ENCODE assay signal across 15 cellular contexts in genomic region chrX:7119927-7120577, GRCh38. TPM values are rescaled to one million over a fixed set of nuclear protein-coding genes. Genes with fewer than 3 reads are reported as not detected.
A peak's percentile ranks its signal among the peaks of the same experiment; 100 is the strongest.
DNase-seq lines count a peak whose midpoint lies in the region; ATAC-seq and TF ChIP-seq lines count a peak whose summit lies in the region.
"Had no signal": no experiment of that assay in that cellular context is flagged by ENCODE, and none has a peak within 500 bp of the region (broad histone marks: within the 10 kb centered on the region; RNA-seq: fewer than 3 reads in every experiment).

No MANE protein-coding gene starts in this region.

- peak overlapping the region; percentile 67 for H3K27ac ChIP-seq in 22Rv1
- peak overlapping the region; percentile 37; the same call in 1 of the 2 replicates for H3K27ac ChIP-seq in DND-41 (ENCODE audit: low read length)
- H3K27ac ChIP-seq: ascending aorta, thoracic aorta had no signal

- no peak overlapping the region for H3K4me2 ChIP-seq in DND-41 (ENCODE audit: insufficient read depth, low read length)

- TF ChIP-seq CTCF in 22Rv1 (IDR thresholded peaks at IDR 0.05) = no peak
- TF ChIP-seq CTCF in DND-41 (IDR thresholded peaks at IDR 0.05; ENCODE audit: borderline replicate concordance, extremely low read depth, low read length, poor library complexity, severe bottlenecking) = no peak
- no peak for TF ChIP-seq CTCF in mucosa of descending colon (IDR thresholded peaks at IDR 0.05)

- H3K9ac ChIP-seq in DND-41 (ENCODE audit: low read depth, low read length) (no peak overlapping the region), adipocyte (ENCODE audit: low read length) (peak overlapping the region; percentile 37)

- no peaks in the 10 kb centered on the region for H3K9me3 Mint-ChIP-seq in activated T-helper 1 cell treated with anti-CD3 and anti-CD28 coated beads, Interleukin-12 subunit alpha, Interleukin-12 subunit beta, Interleukin-2, Interleukin-4 antibody, amounts not matched to agents 30 ng/mL and 10 ng/mL and 1 ng/mL, durations not matched to agents 14 hours and 24 hours and 36 hours
- peaks cover 0 to 5% (median 0%) of the 10 kb centered on the region in 9 donors for H3K9me3 Mint-ChIP-seq in naive thymus-derived CD8-positive, alpha-beta T cell

- H3K4me1 Mint-ChIP-seq in activated T-helper 1 cell treated with anti-CD3 and anti-CD28 coated beads, Interleukin-12 subunit alpha, Interleukin-12 subunit beta, Interleukin-2, Interleukin-4 antibody, amounts not matched to agents 30 ng/mL and 10 ng/mL and 1 ng/mL, durations not matched to agents 14 hours and 24 hours and 36 hours (ENCODE audit: low read depth) = peaks cover 8% of the 10 kb centered on the region
- H3K4me1 Mint-ChIP-seq in naive thymus-derived CD8-positive, alpha-beta T cell = peaks cover 16 to 30% (median 23%) of the 10 kb centered on the region in 4 donors

- H2AFZ ChIP-seq in DND-41 (ENCODE audit: low read depth, low read length) = no peak overlapping the region

- intact Hi-C loops in mucosa of descending colon (cut with DNase I, micrococcal nuclease) = no loop called here
- intact Hi-C loops in activated T-helper 1 cell treated with anti-CD3 and anti-CD28 coated beads, Interleukin-12 subunit alpha, Interleukin-12 subunit beta, Interleukin-2, Interleukin-4 antibody, amounts not matched to agents 30 ng/mL and 10 ng/mL and 1 ng/mL, durations not matched to agents 14 hours and 24 hours and 36 hours (cut with micrococcal nuclease) = no loop called here

- peaks cover 99% of the 10 kb centered on the region for H3K79me2 ChIP-seq in DND-41 (ENCODE audit: insufficient read depth, low read length)

- no peaks in the 10 kb centered on the region for H4K20me1 ChIP-seq in DND-41 (ENCODE audit: insufficient read depth, low read length)

- no peak overlapping the region for H3K27ac Mint-ChIP-seq in activated T-helper 1 cell treated with anti-CD3 and anti-CD28 coated beads, Interleukin-12 subunit alpha, Interleukin-12 subunit beta, Interleukin-2, Interleukin-4 antibody, amounts not matched to agents 30 ng/mL and 10 ng/mL and 1 ng/mL, durations not matched to agents 14 hours and 24 hours and 36 hours
- no peak overlapping the region for H3K27ac Mint-ChIP-seq in naive thymus-derived CD8-positive, alpha-beta T cell
- H3K27ac Mint-ChIP-seq: IgD-negative memory B cell had no signal

- H3K4me3 ChIP-seq in DND-41 (ENCODE audit: low read depth in 1 of 2, low read length in 2 of 2) = no peak overlapping the region
- H3K4me3 ChIP-seq in adipocyte (ENCODE audit: low read length) = peak overlapping the region; percentile 51
- no peak overlapping the region for H3K4me3 ChIP-seq in mucosa of descending colon
- H3K4me3 ChIP-seq: ascending aorta, thoracic aorta had no signal

- H3K36me3 ChIP-seq in DND-41 (ENCODE audit: insufficient read depth, low read length) (peaks cover 9% of the 10 kb centered on the region), adipocyte (ENCODE audit: control insufficient read depth, insufficient read depth, low read length, severe bottlenecking) (no peaks in the 10 kb centered on the region), mucosa of descending colon (ENCODE audit: low read depth) (no peaks in the 10 kb centered on the region)
- H3K36me3 ChIP-seq: ascending aorta, thoracic aorta had no signal

- peaks cover 81% of the 10 kb centered on the region for H3K4me1 ChIP-seq in DND-41 (ENCODE audit: insufficient read depth, low read length)
- peaks cover 46% of the 10 kb centered on the region for H3K4me1 ChIP-seq in adipocyte (ENCODE audit: control insufficient read depth, insufficient read depth, low read length)
- H3K4me1 ChIP-seq in mucosa of descending colon (ENCODE audit: low read depth) = peaks cover 11% of the 10 kb centered on the region
- H3K4me1 ChIP-seq: ascending aorta had no signal

- ATAC-seq in DND-41 (ENCODE audit: insufficient read depth, low read depth) (no peak), mucosa of descending colon (peak; percentile 50), HG03432 (IDR thresholded peaks at IDR 0.05; ENCODE audit: unreplicated experiment) (no peak)
- ATAC-seq in naive thymus-derived CD8-positive, alpha-beta T cell = no peak

- H3K27me3 Mint-ChIP-seq in activated T-helper 1 cell treated with anti-CD3 and anti-CD28 coated beads, Interleukin-12 subunit alpha, Interleukin-12 subunit beta, Interleukin-2, Interleukin-4 antibody, amounts not matched to agents 30 ng/mL and 10 ng/mL and 1 ng/mL, durations not matched to agents 14 hours and 24 hours and 36 hours (ENCODE audit: insufficient read depth) = no peaks in the 10 kb centered on the region
- no peaks in the 10 kb centered on the region for H3K27me3 Mint-ChIP-seq in naive thymus-derived CD8-positive, alpha-beta T cell
- H3K27me3 Mint-ChIP-seq: IgD-negative memory B cell had no signal

- H3K36me3 Mint-ChIP-seq in activated T-helper 1 cell treated with anti-CD3 and anti-CD28 coated beads, Interleukin-12 subunit alpha, Interleukin-12 subunit beta, Interleukin-2, Interleukin-4 antibody, amounts not matched to agents 30 ng/mL and 10 ng/mL and 1 ng/mL, durations not matched to agents 14 hours and 24 hours and 36 hours (ENCODE audit: low read depth) = peaks cover 4% of the 10 kb centered on the region
- peaks cover 3 to 24% (median 14%) of the 10 kb centered on the region in 3 donors for H3K36me3 Mint-ChIP-seq in naive thymus-derived CD8-positive, alpha-beta T cell

- POLR2A ChIA-PET in naive thymus-derived CD8-positive, alpha-beta T cell (lab: Charles Lee) = no interaction called here

- H3K27me3 ChIP-seq in DND-41 (ENCODE audit: insufficient read depth, low read length, poor library complexity) (no peaks in the 10 kb centered on the region), adipocyte (replicated peaks; ENCODE audit: control insufficient read depth, insufficient read depth, low read length) (no peaks in the 10 kb centered on the region)
- H3K27me3 ChIP-seq: ascending aorta had no signal

- no peak overlapping the region for H3K4me3 Mint-ChIP-seq in activated T-helper 1 cell treated with anti-CD3 and anti-CD28 coated beads, Interleukin-12 subunit alpha, Interleukin-12 subunit beta, Interleukin-2, Interleukin-4 antibody, amounts not matched to agents 30 ng/mL and 10 ng/mL and 1 ng/mL, durations not matched to agents 14 hours and 24 hours and 36 hours
- no peak overlapping the region for H3K4me3 Mint-ChIP-seq in naive thymus-derived CD8-positive, alpha-beta T cell

- no peaks in the 10 kb centered on the region for H3K9me3 ChIP-seq in DND-41 (ENCODE audit: insufficient read depth, low read length, severe bottlenecking)
- no peaks in the 10 kb centered on the region for H3K9me3 ChIP-seq in adipocyte (ENCODE audit: control insufficient read depth, low read length)
- no peaks in the 10 kb centered on the region for H3K9me3 ChIP-seq in mucosa of descending colon
- H3K9me3 ChIP-seq: thoracic aorta had no signal

- no peak for DNase-seq in DND-41
- no peak for DNase-seq in adipocyte (ENCODE audit: low read depth)
- DNase-seq in mucosa of descending colon = no peak
- DNase-seq in activated T-helper 1 cell treated with anti-CD3 and anti-CD28 coated beads, Interleukin-12 subunit alpha, Interleukin-12 subunit beta, Interleukin-2, Interleukin-4 antibody, amounts not matched to agents 30 ng/mL and 10 ng/mL and 1 ng/mL, durations not matched to agents 14 hours and 24 hours and 36 hours (ENCODE audit: low spot score) = no peak
- DNase-seq in stimulated activated naive CD4-positive, alpha-beta T cell treated with Interleukin-2 at 50 U/mL for 16 hours (lab: John Stamatoyannopoulos, UW) = no peak
- DNase-seq in naive thymus-derived CD8-positive, alpha-beta T cell = no peak
- DNase-seq: activated CD4-positive, alpha-beta T cell treated with anti-CD3 and anti-CD28 coated beads, Interleukin-2, amount 50 U/mL, for 4 hours; NCI-H187; occipital lobe; T-helper 9 cell had no signal

RNA-seq across cellular contexts. Expression of gene STS, which starts 27.5 kb away (rescaled TPM):
- 10 to 100 TPM in 2 of 3 donors, 1 to 10 TPM in 1; 8.1 to 19.3 (median 12.9) TPM for total RNA-seq in mucosa of descending colon
- 1.1 and 1.2 TPM in 2 replicates for total RNA-seq in activated T-helper 1 cell treated with anti-CD3 and anti-CD28 coated beads, Interleukin-12 subunit alpha, Interleukin-12 subunit beta, Interleukin-2, Interleukin-4 antibody, amounts not matched to agents 30 ng/mL and 10 ng/mL and 1 ng/mL, durations not matched to agents 14 hours and 24 hours and 36 hours
- total RNA-seq in naive thymus-derived CD8-positive, alpha-beta T cell = under 1 TPM; 0.52 to 0.55 TPM
- under 1 TPM; 0.56 to 0.66 (median 0.63) TPM for polyA plus RNA-seq in naive thymus-derived CD8-positive, alpha-beta T cell

RNA-seq across cellular contexts. Expression of gene PUDP, which starts 27.9 kb away (rescaled TPM):
- 10 to 100 TPM; 16.4 to 38.5 (median 32.3) TPM for total RNA-seq in mucosa of descending colon
- total RNA-seq in activated T-helper 1 cell treated with anti-CD3 and anti-CD28 coated beads, Interleukin-12 subunit alpha, Interleukin-12 subunit beta, Interleukin-2, Interleukin-4 antibody, amounts not matched to agents 30 ng/mL and 10 ng/mL and 1 ng/mL, durations not matched to agents 14 hours and 24 hours and 36 hours = 20.1 and 23.4 TPM in 2 replicates
- 10 to 100 TPM in 1 of 2 experiments, 1 to 10 TPM in 1; 8.6 to 10.0 TPM for total RNA-seq in naive thymus-derived CD8-positive, alpha-beta T cell
- 10 to 100 TPM in 2 of 3 donors, 1 to 10 TPM in 1; 9.5 to 12.0 (median 11.4) TPM for polyA plus RNA-seq in naive thymus-derived CD8-positive, alpha-beta T cell
